ENCODE assay signal across 19 cellular contexts in the genomic region with DNA sequence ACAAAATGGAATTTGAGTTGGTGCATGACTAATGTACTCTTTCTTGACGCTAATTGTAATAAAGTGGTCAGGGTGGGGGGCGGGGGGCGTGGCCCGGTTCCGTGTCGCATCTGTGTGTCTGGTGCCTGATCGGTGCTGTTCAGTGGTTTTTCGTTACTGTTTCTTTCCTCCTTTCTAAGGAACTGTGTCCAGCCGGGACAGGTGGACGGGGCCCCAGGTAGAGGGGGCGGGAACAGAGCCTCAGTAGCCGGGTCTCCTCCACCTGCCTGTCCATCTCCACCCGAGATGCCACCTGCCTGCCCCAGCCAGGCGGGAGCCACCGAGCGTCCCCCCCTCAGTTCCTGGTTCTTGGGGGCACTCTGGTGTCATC. TPM values are rescaled to one million over a fixed set of nuclear protein-coding genes. Genes with fewer than 3 reads are reported as not detected.
A peak's percentile ranks its signal among the peaks of the same experiment; 100 is the strongest.
DNase-seq lines count a peak whose midpoint lies in the region; ATAC-seq and TF ChIP-seq lines count a peak whose summit lies in the region.
"Had no signal": no experiment of that assay in that cellular context is flagged by ENCODE, and none has a peak within 500 bp of the region (broad histone marks: within the 10 kb centered on the region; RNA-seq: fewer than 3 reads in every experiment).

No MANE protein-coding gene starts in this region.

- CTCF ChIA-PET in SK-N-SH (lab: Yijun Ruan, JAX) (interaction anchor here (1.0 to 11.8 kb wide), 6 partner anchors 13 to 233 kb away, joined by 3 to 143 read pairs (median 16); no protein-coding TSS in a partner anchor), PC-3 (lab: Charles Lee) (no interaction called here), OCI-LY7 (lab: Charles Lee; ENCODE audit: unreplicated experiment) (no interaction called here)

- no peak for TF ChIP-seq RAD21 in SK-N-SH (IDR thresholded peaks at IDR 0.05; ENCODE audit: low read length)

- H3K27ac Mint-ChIP-seq in glutamatergic neuron (ENCODE audit: unreplicated experiment), result no peak overlapping the region
- H3K27ac Mint-ChIP-seq: CD8-positive, alpha-beta memory T cell; HFFc6 had no signal

- no peak overlapping the region for H2AK5ac ChIP-seq in mesendoderm (ENCODE audit: low read length)

- H3K79me2 ChIP-seq in SK-N-SH (ENCODE audit: insufficient read depth), result no peaks in the 10 kb centered on the region
- H3K79me2 ChIP-seq in PC-3 (ENCODE audit: low read length), result no peaks in the 10 kb centered on the region
- no peaks in the 10 kb centered on the region for H3K79me2 ChIP-seq in OCI-LY7 (ENCODE audit: insufficient read depth, low read depth, low read length)
- no peaks in the 10 kb centered on the region for H3K79me2 ChIP-seq in mesendoderm (ENCODE audit: control insufficient read depth, insufficient read depth, low read length)

- peaks cover 80% of the 10 kb centered on the region for H3K27me3 ChIP-seq in SK-N-SH (ENCODE audit: insufficient read depth)
- H3K27me3 ChIP-seq in H7 (ENCODE audit: control insufficient read depth, insufficient read depth, low read length), result peaks cover 59% of the 10 kb centered on the region
- 0 out of 2 replicates have a peak, but pooled peaks cover 12% of the 10 kb centered on the region for H3K27me3 ChIP-seq in PC-3 (ENCODE audit: low read length)
- peaks cover 34% of the 10 kb centered on the region for H3K27me3 ChIP-seq in mesendoderm (ENCODE audit: insufficient read depth, low read length, poor library complexity)

- H3K4me2 ChIP-seq in SK-N-SH, result peak overlapping the region; percentile 41
- H3K4me2 ChIP-seq in PC-3 (ENCODE audit: low read length), result 0 out of 2 replicates have a peak overlapping the region, but pooled peaks have one; percentile 26
- H3K4me2 ChIP-seq in OCI-LY7 (ENCODE audit: low read length), result no peak overlapping the region
- H3K4me2 ChIP-seq in mesendoderm (ENCODE audit: low read length), result no peak overlapping the region
- H3K4me2 ChIP-seq: A549, KMS-11 had no signal

- BruUV-seq in PC-3 (replicated peaks; lab: Mats Ljungman, UMichigan) (no TSS peak), OCI-LY7 (replicated peaks; lab: Mats Ljungman, UMichigan) (no TSS peak)

- peaks cover 7% of the 10 kb centered on the region for H3K9me3 Mint-ChIP-seq in glutamatergic neuron (ENCODE audit: unreplicated experiment)

- intact Hi-C loops in PC-3 (cut with micrococcal nuclease) (no loop called here), OCI-LY7 (cut with micrococcal nuclease; ENCODE audit: unreplicated experiment) (no loop called here)

- H3K4me1 Mint-ChIP-seq in glutamatergic neuron (ENCODE audit: low read depth, unreplicated experiment), result peaks cover 9% of the 10 kb centered on the region

- ATAC-seq in SK-N-SH treated with all-trans-retinoic acid at 6 μM for 48 hours (no peak), PC-3 (peak; percentile 21), GM21515 (IDR thresholded peaks at IDR 0.05; ENCODE audit: unreplicated experiment) (no peak)

- H3K4me3 ChIP-seq in SK-N-SH (ENCODE audit: low read depth in 2 of 2, low read length in 1 of 2), result no peak overlapping the region
- no peak overlapping the region for H3K4me3 ChIP-seq in H7 (ENCODE audit: insufficient read depth, low read depth, low read length)
- no peak overlapping the region for H3K4me3 ChIP-seq in PC-3 (ENCODE audit: low read length)
- H3K4me3 ChIP-seq in OCI-LY7 (ENCODE audit: low read depth, low read length, poor library complexity, severe bottlenecking), result no peak overlapping the region
- H3K4me3 ChIP-seq in mesendoderm (ENCODE audit: low read length), result no peak overlapping the region
- H3K4me3 ChIP-seq: A549, HAP-1 had no signal

- TF ChIP-seq CTCF in SK-N-SH (IDR thresholded peaks at IDR 0.05), result no peak
- no peak for TF ChIP-seq CTCF in PC-3 (conservative IDR thresholded peaks at IDR 0.05; ENCODE audit: low read depth, low read length)
- TF ChIP-seq CTCF in glutamatergic neuron (IDR thresholded peaks at IDR 0.05; ENCODE audit: partially characterized antibody, unreplicated experiment), result no peak
- TF ChIP-seq CTCF in OCI-LY7 (conservative IDR thresholded peaks at IDR 0.05; ENCODE audit: low read length), result no peak

- H2AFZ ChIP-seq in SK-N-SH (ENCODE audit: low read depth) (no peak overlapping the region), PC-3 (ENCODE audit: low read length) (no peak overlapping the region), OCI-LY7 (ENCODE audit: low read length) (no peak overlapping the region)

- H3K4me1 ChIP-seq in SK-N-SH (ENCODE audit: control insufficient read depth in 1 of 2, insufficient read depth in 2 of 2, low read depth in 1 of 2, low read length in 1 of 2) (no peaks in the 10 kb centered on the region), PC-3 (ENCODE audit: insufficient read depth, low read length) (no peaks in the 10 kb centered on the region), OCI-LY7 (ENCODE audit: insufficient read depth, low read length, poor library complexity, severe bottlenecking) (no peaks in the 10 kb centered on the region), mesendoderm (ENCODE audit: control insufficient read depth, low read depth, low read length) (no peaks in the 10 kb centered on the region)
- H3K4me1 ChIP-seq: A549, HAP-1 had no signal

- TF ChIP-seq EP300 in SK-N-SH (IDR thresholded peaks at IDR 0.05; ENCODE audit: borderline replicate concordance in 1 of 2, low read depth in 1 of 2, low read length in 1 of 2), result no peak

- H3K23ac ChIP-seq in mesendoderm (ENCODE audit: low read length), result no peak overlapping the region

- H3K27ac ChIP-seq in SK-N-SH (ENCODE audit: low read depth in 2 of 2, low read length in 1 of 2) (no peak overlapping the region), PC-3 (ENCODE audit: low read length) (no peak overlapping the region), OCI-LY7 (ENCODE audit: low read depth, low read length, poor library complexity, severe bottlenecking) (no peak overlapping the region), mesendoderm (ENCODE audit: low read depth, low read length) (no peak overlapping the region)
- H3K27ac ChIP-seq: 22Rv1, A549, KMS-11 had no signal

- POLR2A ChIA-PET in SK-N-SH (lab: Yijun Ruan, JAX) (no interaction called here), PC-3 (lab: Charles Lee; ENCODE audit: unreplicated experiment) (no interaction called here), OCI-LY7 (lab: Charles Lee) (no interaction called here)

- H3F3A ChIP-seq in SK-N-SH (replicated peaks; ENCODE audit: insufficient read depth) (no peaks in the 10 kb centered on the region), PC-3 (ENCODE audit: low read length, unreplicated experiment) (no peaks in the 10 kb centered on the region)

- no peaks in the 10 kb centered on the region for H3K79me1 ChIP-seq in mesendoderm (ENCODE audit: low read length)

- H4K20me1 ChIP-seq in SK-N-SH (ENCODE audit: insufficient read depth) (no peaks in the 10 kb centered on the region), PC-3 (ENCODE audit: low read length) (no peaks in the 10 kb centered on the region), OCI-LY7 (ENCODE audit: insufficient read depth, low read length) (no peaks in the 10 kb centered on the region)

- WGBS in SK-N-SH (ENCODE audit: low lambda C conversion rate), result 5% methylated on average over 16 of the region's 16 CpGs
- WGBS in mesendoderm (ENCODE audit: extremely low coverage, insufficient coverage, low lambda C conversion rate), result no CpG with 5 or more reads among the region's 16 CpGs

- H2BK5ac ChIP-seq in mesendoderm (ENCODE audit: low read length), result no peak overlapping the region

- peak overlapping the region; percentile 7 for H3K4me3 Mint-ChIP-seq in glutamatergic neuron (ENCODE audit: unreplicated experiment)
- H3K4me3 Mint-ChIP-seq: CD8-positive, alpha-beta memory T cell; HFFc6 had no signal

- DNase-seq in SK-N-SH, result no peak
- peak; percentile 64 for DNase-seq in H7
- DNase-seq in PC-3, result no peak
- DNase-seq in glutamatergic neuron, result no peak
- DNase-seq in OCI-LY7 (ENCODE audit: low spot score), result no peak
- no peak for DNase-seq in mesendoderm
- DNase-seq: AML-193; CD8-positive, alpha-beta memory T cell; COR-L47; HFFc6 had no signal

- H3K18ac ChIP-seq in mesendoderm (ENCODE audit: low read length), result no peak overlapping the region

- H3K9me3 ChIP-seq in SK-N-SH, result peaks cover 6% of the 10 kb centered on the region; the same call in 1 of the 2 replicates
- no peaks in the 10 kb centered on the region for H3K9me3 ChIP-seq in PC-3 (ENCODE audit: low read length)
- H3K9me3 ChIP-seq in OCI-LY7 (ENCODE audit: low read length), result no peaks in the 10 kb centered on the region

- no peak overlapping the region for H4K8ac ChIP-seq in mesendoderm (ENCODE audit: low read depth, low read length)

- no peak overlapping the region for H3K4ac ChIP-seq in mesendoderm (ENCODE audit: low read depth, low read length)

- no peak overlapping the region for H4K5ac ChIP-seq in mesendoderm (ENCODE audit: low read length)

- H2BK15ac ChIP-seq in mesendoderm (replicated peaks; ENCODE audit: low read depth), result no peak overlapping the region

- H3K36me3 ChIP-seq in SK-N-SH (replicated peaks in 1 of 2; ENCODE audit: control insufficient read depth in 1 of 2, insufficient read depth in 2 of 2, low read length in 1 of 2) (no peaks in the 10 kb centered on the region), H7 (replicated peaks; ENCODE audit: control insufficient read depth, insufficient read depth, low read length) (no peaks in the 10 kb centered on the region), PC-3 (ENCODE audit: low read depth, low read length) (no peaks in the 10 kb centered on the region), OCI-LY7 (ENCODE audit: insufficient read depth, low read length) (no peaks in the 10 kb centered on the region), mesendoderm (ENCODE audit: control insufficient read depth, insufficient read depth, low read length) (no peaks in the 10 kb centered on the region)
- H3K36me3 ChIP-seq: HAP-1 had no signal

- no peak overlapping the region for H3K56ac ChIP-seq in mesendoderm (ENCODE audit: low read length)

- H3K36me3 Mint-ChIP-seq in glutamatergic neuron (ENCODE audit: unreplicated experiment), result peaks cover 7% of the 10 kb centered on the region
- H3K36me3 Mint-ChIP-seq: CD8-positive, alpha-beta memory T cell had no signal

- H3K9ac ChIP-seq in SK-N-SH (no peak overlapping the region), PC-3 (ENCODE audit: low read length) (no peak overlapping the region), mesendoderm (ENCODE audit: low read length) (no peak overlapping the region)
- H3K9ac ChIP-seq: KMS-11 had no signal

- no peaks in the 10 kb centered on the region for H3K9me2 ChIP-seq in SK-N-SH
- H3K9me2 ChIP-seq in PC-3 (replicated peaks; ENCODE audit: low read length), result no peaks in the 10 kb centered on the region
- no peaks in the 10 kb centered on the region for H3K9me2 ChIP-seq in OCI-LY7 (ENCODE audit: insufficient read depth, low read length)

- no peak overlapping the region for H2BK120ac ChIP-seq in mesendoderm (ENCODE audit: low read depth, low read length)

- H3K27me3 Mint-ChIP-seq in glutamatergic neuron (ENCODE audit: unreplicated experiment), result peaks cover 22% of the 10 kb centered on the region

RNA-seq across cellular contexts. Expression of a gene that starts 26.3 kb away (rescaled TPM):
- polyA plus RNA-seq in SK-N-SH (2012; rRNA removed), result not detected in 2 replicates
- not detected in 2 replicates for polyA plus RNA-seq in SK-N-SH (2012; cell fraction: cytosol; rRNA removed)
- not detected in 2 replicates for polyA plus RNA-seq in SK-N-SH (2012; cell fraction: nucleus; rRNA removed)
- not detected in 2 replicates for total RNA-seq in H7 (2014; rRNA removed; shearing (Covaris generic))
- total RNA-seq in PC-3 (2014; rRNA removed) (1.4 and 2.0 TPM in 2 replicates), glutamatergic neuron (ENCODE audit: unreplicated experiment) (15.4 TPM), OCI-LY7 (2022) (not detected in 2 replicates)
- not detected in 2 replicates for total RNA-seq in OCI-LY7 (2014; rRNA removed; shearing (Covaris generic))
- not detected for polyA plus RNA-seq in mesendoderm (2013, experiment 1 of 2)
- polyA plus RNA-seq in mesendoderm (2013, experiment 2 of 2), result not detected
- total RNA-seq: CD8-positive, alpha-beta memory T cell; H1; HepG2; HFFc6 had no signal
- polyA plus RNA-seq: BJ; CD8-positive, alpha-beta memory T cell; H1 had no signal

RNA-seq across cellular contexts. Expression of a gene that starts 32.5 kb away (rescaled TPM):
- polyA plus RNA-seq in SK-N-SH (2012; rRNA removed), result 6.2 and 8.0 TPM in 2 replicates
- polyA plus RNA-seq in SK-N-SH (2012; cell fraction: cytosol; rRNA removed), result 3.1 and 4.9 TPM in 2 replicates
- 20.8 and 25.6 TPM in 2 replicates for polyA plus RNA-seq in SK-N-SH (2012; cell fraction: nucleus; rRNA removed)
- 5.8 and 7.4 TPM in 2 replicates for total RNA-seq in H7 (2014; rRNA removed; shearing (Covaris generic))
- total RNA-seq in PC-3 (2014; rRNA removed) (3.9 and 4.2 TPM in 2 replicates), glutamatergic neuron (ENCODE audit: unreplicated experiment) (2.5 TPM), OCI-LY7 (2022) (19.3 and 21.2 TPM in 2 replicates)
- 5.9 and 7.4 TPM in 2 replicates for total RNA-seq in OCI-LY7 (2014; rRNA removed; shearing (Covaris generic))
- 0.20 TPM for polyA plus RNA-seq in mesendoderm (2013, experiment 1 of 2)
- 0.20 TPM for polyA plus RNA-seq in mesendoderm (2013, experiment 2 of 2)

Comparison
In these comparisons a context has a peak if more than half of its experiments do, and no peak if none do; other contexts are left out.
1. H3K4me2 ChIP-seq: peak in SK-N-SH (single experiment) and PC-3 (single experiment); none in OCI-LY7 (single experiment) and mesendoderm (single experiment).